In genomic region chr2:112939425-112939824, GRCh38 we compare ENCODE assay signal across 20 cellular contexts. TPM values are rescaled to one million over a fixed set of nuclear protein-coding genes. Genes with fewer than 3 reads are reported as not detected.
A peak's percentile ranks its signal among the peaks of the same experiment; 100 is the strongest.
DNase-seq lines count a peak whose midpoint lies in the region; ATAC-seq and TF ChIP-seq lines count a peak whose summit lies in the region.
"Had no signal": no experiment of that assay in that cellular context is flagged by ENCODE, and none has a peak within 500 bp of the region (broad histone marks: within the 10 kb centered on the region; RNA-seq: fewer than 3 reads in every experiment).

No MANE protein-coding gene starts in this region.

- H3K4me3 ChIP-seq in left ventricle myocardium inferior, result no peak overlapping the region
- H3K4me3 ChIP-seq in HCT116 (replicated peaks in 1 of 2; ENCODE audit: low read depth in 1 of 2, low read length in 2 of 2), result no peak overlapping the region
- H3K4me3 ChIP-seq in right lobe of liver, result peak overlapping the region in 1 of 3 donors; percentile 14
- H3K4me3 ChIP-seq: GM23338 had no signal

- TF ChIP-seq CTCF in left ventricle myocardium inferior (IDR thresholded peaks at IDR 0.05; ENCODE audit: borderline replicate concordance), result no peak
- TF ChIP-seq CTCF in HCT116 (IDR thresholded peaks at IDR 0.05 in 2 of 3, conservative IDR thresholded peaks at IDR 0.05 in 1 of 3; ENCODE audit: borderline replicate concordance in 1 of 3, insufficient read depth in 1 of 3, low read depth in 2 of 3, low read length in 2 of 3), result no peak
- TF ChIP-seq CTCF in right lobe of liver (IDR thresholded peaks at IDR 0.05), result no peak

- H3K9ac ChIP-seq in HCT116 (ENCODE audit: low read length), result no peak overlapping the region

- no peak for TF ChIP-seq RAD21 in HCT116 (IDR thresholded peaks at IDR 0.05; ENCODE audit: low read depth)

- no peaks in the 10 kb centered on the region for H4K20me1 ChIP-seq in HCT116 (ENCODE audit: insufficient read depth)

- H3K27me3 ChIP-seq in left ventricle myocardium inferior (ENCODE audit: low read depth) (peaks cover 18% of the 10 kb centered on the region), HCT116 (ENCODE audit: insufficient read depth, low read length) (no peaks in the 10 kb centered on the region), right lobe of liver (no peaks in the 10 kb centered on the region)
- H3K27me3 ChIP-seq: BE2C had no signal

- RAD21 ChIA-PET in HCT116 (lab: Charles Lee; ENCODE audit: low non-redundant PET in 1 of 2, low total read pairs in 2 of 2, uncharacterized antibody in 2 of 2, unreplicated experiment in 2 of 2), result no interaction called here

- H3K4me1 ChIP-seq in left ventricle myocardium inferior (no peaks in the 10 kb centered on the region), HCT116 (ENCODE audit: control insufficient read depth in 1 of 2, insufficient read depth in 2 of 2, low read length in 2 of 2) (peaks cover 5 to 30% of the 10 kb centered on the region in 2 experiments), right lobe of liver (peaks cover 0 to 29% (median 10%) of the 10 kb centered on the region in 4 donors)
- H3K4me1 ChIP-seq: BE2C had no signal

- H3K27ac ChIP-seq in left ventricle myocardium inferior (replicated peaks) (no peak overlapping the region), HCT116 (ENCODE audit: low read depth, low read length) (no peak overlapping the region), right lobe of liver (peak overlapping the region; percentile 72 to 89 (median 84))

- H3K36me3 ChIP-seq in left ventricle myocardium inferior, result no peaks in the 10 kb centered on the region
- H3K36me3 ChIP-seq in HCT116 (ENCODE audit: control insufficient read depth in 1 of 2, insufficient read depth in 2 of 2, low read length in 2 of 2), result no peaks in the 10 kb centered on the region
- H3K36me3 ChIP-seq in right lobe of liver, result no peaks in the 10 kb centered on the region
- H3K36me3 ChIP-seq: BE2C had no signal

- intact Hi-C loops in left ventricle myocardium superior (cut with micrococcal nuclease), result no loop called here
- intact Hi-C loops in left ventricle myocardium inferior (cut with micrococcal nuclease), result no loop called here
- intact Hi-C loops in HCT116 (cut with micrococcal nuclease), result no loop called here
- intact Hi-C loops in right lobe of liver (cut with DNase I), result no loop called here
- intact Hi-C loops in left colon (cut with DNase I, micrococcal nuclease), result no loop called here

- no peaks in the 10 kb centered on the region for H3K9me2 ChIP-seq in HCT116 (ENCODE audit: insufficient read depth)

- H2AFZ ChIP-seq in HCT116 (ENCODE audit: low read depth, low read length, poor library complexity, severe bottlenecking), result no peak overlapping the region
- H2AFZ ChIP-seq: GM23338 had no signal

- DNase-seq in left ventricle myocardium superior (no peak), left ventricle myocardium inferior (no peak), HCT116 (ENCODE audit: low read depth, low spot score) (no peak), right lobe of liver (peak; percentile 76 to 91 (median 86)), ureter (ENCODE audit: low spot score) (peak; percentile 25), left colon (no peak), hippocampal formation (lab: John Stamatoyannopoulos, UW) (no peak)
- DNase-seq: BE2C; C1 segment of cervical spinal cord; Caco-2; CD4-positive, alpha-beta T cell; DMS153; DMS79; GDM1; HCEC 1CT had no signal

- no peaks in the 10 kb centered on the region for H3K79me2 ChIP-seq in HCT116 (ENCODE audit: insufficient read depth, low read length)

- ATAC-seq in left ventricle myocardium superior (peak; percentile 55), HCT116 (no peak), right lobe of liver (peak; percentile 91 to 96 (median 93)), left colon (no peak), GM19467 (IDR thresholded peaks at IDR 0.05; ENCODE audit: unreplicated experiment) (no peak)
- ATAC-seq: GM23338 had no signal

- 35% methylated on average over 4 of the region's 5 CpGs for WGBS in right lobe of liver (ENCODE audit: insufficient coverage, low coverage, low lambda C conversion rate, missing lambda C conversion rate)

- TF ChIP-seq POLR2A in HCT116 (IDR thresholded peaks at IDR 0.05; ENCODE audit: borderline replicate concordance, extremely low read depth, insufficient read depth, insufficient read length) (no peak), right lobe of liver (IDR thresholded peaks at IDR 0.05) (peak; percentile 17)

- POLR2A ChIA-PET in HCT116 (lab: Charles Lee), result no interaction called here

- CTCF ChIA-PET in HCT116 (lab: Charles Lee), result interaction anchor here (1.0 to 4.8 kb wide), 2 partner anchors 19 to 190 kb away, joined by 3 to 86 read pairs; no protein-coding TSS in a partner anchor

- H3K9me3 ChIP-seq in left ventricle myocardium inferior (replicated peaks), result peaks cover under 1% of the 10 kb centered on the region
- H3K9me3 ChIP-seq in HCT116 (ENCODE audit: control insufficient read depth in 1 of 2, insufficient read depth in 1 of 2, low read depth in 1 of 2, low read length in 2 of 2), result peaks cover under 1 to 2% of the 10 kb centered on the region in 2 experiments; a peak in 1 of 4 replicates
- H3K9me3 ChIP-seq in right lobe of liver, result no peaks in the 10 kb centered on the region
- H3K9me3 ChIP-seq: BE2C, Caco-2 had no signal

- no TSS peak for BruUV-seq in HCT116 (replicated peaks; lab: Mats Ljungman, UMichigan)

- H3K4me2 ChIP-seq in HCT116 (ENCODE audit: low read length), result peak overlapping the region; percentile 51
- H3K4me2 ChIP-seq: GM23338 had no signal

TF ChIP-seq in HCT116, 20 proteins besides CTCF, POLR2A, EP300 and RAD21:
- TF ChIP-seq, protein P1, sequence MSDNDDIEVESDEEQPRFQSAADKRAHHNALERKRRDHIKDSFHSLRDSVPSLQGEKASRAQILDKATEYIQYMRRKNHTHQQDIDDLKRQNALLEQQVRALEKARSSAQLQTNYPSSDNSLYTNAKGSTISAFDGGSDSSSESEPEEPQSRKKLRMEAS (IDR thresholded peaks at IDR 0.05), result no peak
- TF ChIP-seq TCF7L2 (IDR thresholded peaks at IDR 0.05; ENCODE audit: borderline replicate concordance, extremely low read depth, insufficient read depth, insufficient read length), result no peak
- TF ChIP-seq ELF1 (IDR thresholded peaks at IDR 0.05; ENCODE audit: borderline replicate concordance, low read depth), result no peak
- TF ChIP-seq SRF (IDR thresholded peaks at IDR 0.05; ENCODE audit: low read depth), result no peak
- TF ChIP-seq EGR1 (IDR thresholded peaks at IDR 0.05; ENCODE audit: low read depth), result no peak
- no peak for TF ChIP-seq EZH2 (IDR thresholded peaks at IDR 0.05)
- no peak for TF ChIP-seq FOSL1 (IDR thresholded peaks at IDR 0.05; ENCODE audit: low read depth)
- TF ChIP-seq EZH2phosphoT487 (IDR thresholded peaks at IDR 0.05; ENCODE audit: borderline replicate concordance), result no peak
- no peak for TF ChIP-seq POLR2AphosphoS5 (IDR thresholded peaks at IDR 0.05; ENCODE audit: low read depth, low read length)
- no peak for TF ChIP-seq SIN3A (IDR thresholded peaks at IDR 0.05; ENCODE audit: low read depth)
- no peak for TF ChIP-seq JUND (IDR thresholded peaks at IDR 0.05)
- no peak for TF ChIP-seq ZFX (IDR thresholded peaks at IDR 0.05)

RNA-seq across cellular contexts. Expression of gene IL37, which starts 28.5 kb away (rescaled TPM):
- total RNA-seq in left ventricle myocardium superior, result not detected
- not detected for total RNA-seq in left ventricle myocardium inferior
- total RNA-seq in HCT116 (2021; ENCODE audit: unreplicated experiment), result not detected
- 0.08 TPM in 1 of 2 replicates, not detected in the other for polyA plus RNA-seq in HCT116 (2012)
- not detected for total RNA-seq in right lobe of liver
- total RNA-seq in ureter, result not detected
- total RNA-seq in left colon, result 1 to 10 TPM in 1 of 2 donors, under 1 TPM in 1; 0.64 to 1.5 TPM
- total RNA-seq: A172; Caco-2; CD4-positive, alpha-beta T cell; Daoy; GM23338; HFFc6 had no signal
- polyA plus RNA-seq: GM23338 had no signal

RNA-seq across cellular contexts. Expression of gene IL36G, which starts 38.4 kb away (rescaled TPM):
- total RNA-seq in left ventricle myocardium superior (not detected), left ventricle myocardium inferior (not detected), HCT116 (2021; ENCODE audit: unreplicated experiment) (not detected), right lobe of liver (not detected), ureter (not detected), left colon (under 1 TPM in 1 of 2 donors, not detected in 1; 0.31 TPM)
- not detected in 2 replicates for polyA plus RNA-seq in HCT116 (2012)
- total RNA-seq: A172; Caco-2; CD4-positive, alpha-beta T cell; GM23338; HFFc6 had no signal
- polyA plus RNA-seq: GM23338 had no signal

Comparison
In these comparisons a context has a peak if more than half of its experiments do, and no peak if none do; other contexts are left out.
1. ATAC-seq: peak in left ventricle myocardium superior (single experiment) and right lobe of liver (4 of 4); none in HCT116 (single experiment), left colon (single experiment) and GM19467 (single experiment).
2. DNase-seq: peak in right lobe of liver (3 of 3) and ureter (single experiment); none in left ventricle myocardium superior (single experiment), left ventricle myocardium inferior (single experiment), HCT116 (single experiment), left colon (0 of 2) and hippocampal formation (0 of 2).
3. H3K27ac ChIP-seq: peak in right lobe of liver (3 of 3); none in left ventricle myocardium inferior (single experiment) and HCT116 (single experiment).